ENCODE assay signal across 18 cellular contexts in the genomic region with DNA sequence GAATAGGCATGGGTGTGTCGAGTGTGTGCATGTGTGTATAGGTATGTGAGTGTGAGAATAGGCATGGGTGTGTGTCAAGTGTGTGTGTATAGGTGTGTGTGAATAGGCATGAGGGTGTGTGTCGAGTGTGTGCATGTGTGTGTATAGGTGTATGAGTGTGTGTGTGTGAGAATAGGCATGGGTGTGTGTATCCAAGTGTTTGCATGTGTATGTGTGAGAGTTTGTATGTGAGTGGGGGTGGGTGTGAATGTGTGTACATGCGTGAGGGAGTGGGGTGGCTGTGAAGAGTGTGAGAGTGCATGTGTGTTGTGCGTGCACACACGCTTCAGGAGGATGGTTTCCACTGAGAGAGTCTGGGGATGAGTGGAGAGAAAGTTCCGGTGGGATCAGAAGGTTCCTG. TPM values are rescaled to one million over a fixed set of nuclear protein-coding genes. Genes with fewer than 3 reads are reported as not detected.
DNase-seq lines count a peak whose midpoint lies in the region; ATAC-seq and TF ChIP-seq lines count a peak whose summit lies in the region.
"Had no signal": no experiment of that assay in that cellular context is flagged by ENCODE, and none has a peak within 500 bp of the region (broad histone marks: within the 10 kb centered on the region; RNA-seq: fewer than 3 reads in every experiment).

No MANE protein-coding gene starts in this region.

- H2AFZ ChIP-seq in OCI-LY3 (ENCODE audit: low read depth, low read length), result no peak overlapping the region
- H2AFZ ChIP-seq in neuronal stem cell (ENCODE audit: low read length), result no peak overlapping the region

- no peak for ATAC-seq in left ventricle myocardium superior
- no peak for ATAC-seq in heart right ventricle

- H3K9ac ChIP-seq in OCI-LY3 (ENCODE audit: low read length) (no peak overlapping the region), neuronal stem cell (ENCODE audit: low read depth, low read length, poor library complexity) (no peak overlapping the region)

- H3K4me1 ChIP-seq in heart right ventricle (no peaks in the 10 kb centered on the region), HEK293 (ENCODE audit: control insufficient read depth, insufficient read depth, low read length) (no peaks in the 10 kb centered on the region), OCI-LY3 (ENCODE audit: low read length) (peaks cover 9% of the 10 kb centered on the region), neuronal stem cell (ENCODE audit: control insufficient read depth in 2 of 2, insufficient read depth in 1 of 2, low read depth in 1 of 2, low read length in 2 of 2) (no peaks in the 10 kb centered on the region)
- H3K4me1 ChIP-seq: BE2C, Caco-2, HAP-1 had no signal

- H3K36me3 ChIP-seq in heart right ventricle (no peaks in the 10 kb centered on the region), HEK293 (ENCODE audit: control insufficient read depth in 2 of 2, insufficient read depth in 1 of 2, low read length in 2 of 2) (no peaks in the 10 kb centered on the region; a peak in 1 of 3 replicates), OCI-LY3 (replicated peaks; ENCODE audit: low read depth, low read length) (no peaks in the 10 kb centered on the region), neuronal stem cell (replicated peaks in 1 of 2; ENCODE audit: control insufficient read depth in 2 of 2, insufficient read depth in 2 of 2, low read length in 2 of 2) (no peaks in the 10 kb centered on the region)
- H3K36me3 ChIP-seq: BE2C, HAP-1 had no signal

- CTCF ChIA-PET in HEK293 (lab: Yijun Ruan, JAX), result no interaction called here

- H3K23ac ChIP-seq in neuronal stem cell (ENCODE audit: low read depth, low read length, poor library complexity), result no peak overlapping the region

- DNase-seq in left ventricle myocardium superior, result peak; percentile 6
- DNase-seq in heart right ventricle, result no peak
- no peak for DNase-seq in neuronal stem cell (ENCODE audit: low spot score)
- DNase-seq in T1000 (lab: John Stamatoyannopoulos, UW), result no peak
- no peak for DNase-seq in inferior parietal cortex (ENCODE audit: extremely low spot score)
- DNase-seq in activated CD4-positive, alpha-beta T cell treated with anti-CD3 and anti-CD28 coated beads, Interleukin-2, amount 50 U/mL, for 48 hours, result no peak
- DNase-seq: ACHN; BE2C; C1 segment of cervical spinal cord; Caco-2; CD4-positive, CD25-positive, alpha-beta regulatory T cell; GOT3; KBM-7 had no signal

- 92 to 95% methylated on average over 6 of the region's 6 CpGs for WGBS in heart right ventricle, 2 donors
- WGBS in neuronal stem cell (ENCODE audit: extremely low coverage in 2 of 2, insufficient read length in 2 of 2, insufficient replicate concordance in 1 of 2), 2 donors, result 100% methylated on average over 1 of the region's 6 CpGs; no CpG with 5 or more reads in 1 of the 2 donors

- no peak overlapping the region for H2BK5ac ChIP-seq in neuronal stem cell (ENCODE audit: low read length)

- no peak overlapping the region for H2BK120ac ChIP-seq in neuronal stem cell (ENCODE audit: low read depth, low read length)

- no peak overlapping the region for H3K14ac ChIP-seq in neuronal stem cell (ENCODE audit: low read length)

- no peak overlapping the region for H3K4me3 ChIP-seq in heart right ventricle
- no peak overlapping the region for H3K4me3 ChIP-seq in HEK293 (ENCODE audit: low read depth, low read length)
- H3K4me3 ChIP-seq in OCI-LY3 (ENCODE audit: low read length), result no peak overlapping the region
- H3K4me3 ChIP-seq in neuronal stem cell (ENCODE audit: low read length in 2 of 2), result peak overlapping the region in 1 of 2 donors; percentile 13
- H3K4me3 ChIP-seq: HAP-1 had no signal

- peak overlapping the region; percentile 31 for H2BK12ac ChIP-seq in neuronal stem cell (ENCODE audit: low read length)

- TF ChIP-seq CTCF in heart right ventricle (IDR thresholded peaks at IDR 0.05) (no peak), HEK293 (tag by site-specific recombination; IDR thresholded peaks at IDR 0.05) (no peak), OCI-LY3 (IDR thresholded peaks at IDR 0.05; ENCODE audit: low read depth, low read length) (no peak)

- peaks cover 2% of the 10 kb centered on the region for H3K79me1 ChIP-seq in neuronal stem cell (ENCODE audit: low read depth, low read length)

- no peak overlapping the region for H2BK15ac ChIP-seq in neuronal stem cell (ENCODE audit: low read length)

- H3K9me3 ChIP-seq in heart right ventricle, result no peaks in the 10 kb centered on the region
- no peaks in the 10 kb centered on the region for H3K9me3 ChIP-seq in HEK293 (ENCODE audit: control insufficient read depth, insufficient read depth, low read depth, low read length)
- H3K9me3 ChIP-seq in OCI-LY3 (ENCODE audit: insufficient read depth, low read length), result peaks cover 5% of the 10 kb centered on the region; the same call in 1 of the 2 replicates
- H3K9me3 ChIP-seq in neuronal stem cell (replicated peaks in 1 of 2; ENCODE audit: control insufficient read depth in 2 of 2, insufficient read depth in 1 of 2, low read depth in 1 of 2, low read length in 2 of 2), result peaks cover 0 to 17% of the 10 kb centered on the region in 2 donors
- H3K9me3 ChIP-seq: Caco-2, HAP-1 had no signal

- no peak overlapping the region for H4K8ac ChIP-seq in neuronal stem cell (ENCODE audit: low read depth, low read length)

- no peaks in the 10 kb centered on the region for H3K79me2 ChIP-seq in OCI-LY3 (ENCODE audit: low read length)

- no peak overlapping the region for H3K18ac ChIP-seq in neuronal stem cell (ENCODE audit: low read length)

- no peak overlapping the region for H4K91ac ChIP-seq in neuronal stem cell (ENCODE audit: low read depth, low read length, poor library complexity)

- no peaks in the 10 kb centered on the region for H4K20me1 ChIP-seq in OCI-LY3 (ENCODE audit: insufficient read depth, low read length)

- H3K27ac ChIP-seq in heart right ventricle, result no peak overlapping the region
- H3K27ac ChIP-seq in HEK293 (ENCODE audit: extremely low read depth, low read depth, low read length), result no peak overlapping the region
- H3K27ac ChIP-seq in OCI-LY3 (ENCODE audit: low read length), result no peak overlapping the region
- H3K27ac ChIP-seq in neuronal stem cell (replicated peaks; ENCODE audit: low read length), result no peak overlapping the region
- H3K27ac ChIP-seq: HL-60 had no signal

- H3K27me3 ChIP-seq in heart right ventricle, result no peaks in the 10 kb centered on the region
- H3K27me3 ChIP-seq in OCI-LY3 (ENCODE audit: low read depth, low read length), result no peaks in the 10 kb centered on the region
- H3K27me3 ChIP-seq in neuronal stem cell (ENCODE audit: control insufficient read depth in 3 of 3, insufficient read depth in 3 of 3, low read depth in 1 of 3, low read length in 3 of 3), result peaks cover 0 to 3% (median 0%) of the 10 kb centered on the region in 3 experiments
- H3K27me3 ChIP-seq: BE2C had no signal

- H2AK5ac ChIP-seq in neuronal stem cell (ENCODE audit: low read depth, low read length), result no peak overlapping the region

- no peak overlapping the region for H3K4ac ChIP-seq in neuronal stem cell (ENCODE audit: low read length)

- POLR2A ChIA-PET in HEK293 (lab: Yijun Ruan, JAX), result no interaction called here

- intact Hi-C loops in left ventricle myocardium superior (cut with micrococcal nuclease), result no loop called here
- intact Hi-C loops in heart right ventricle (cut with DNase I), result no loop called here

- H3K4me2 ChIP-seq in OCI-LY3 (ENCODE audit: low read length) (peak overlapping the region; percentile 15), neuronal stem cell (ENCODE audit: insufficient read depth, low read length, poor library complexity, severe bottlenecking) (no peak overlapping the region)

TF ChIP-seq in HEK293, 187 proteins besides CTCF, POLR2A, EP300 and RAD21 (continues in another document):
- TF ChIP-seq ZNF10 (tag by site-specific recombination; IDR thresholded peaks at IDR 0.05) (no peak), ZSCAN4 (tag by site-specific recombination; IDR thresholded peaks at IDR 0.05) (no peak), ZNF146 (tag by site-specific recombination; IDR thresholded peaks at IDR 0.05) (no peak)
- TF ChIP-seq, protein P1, sequence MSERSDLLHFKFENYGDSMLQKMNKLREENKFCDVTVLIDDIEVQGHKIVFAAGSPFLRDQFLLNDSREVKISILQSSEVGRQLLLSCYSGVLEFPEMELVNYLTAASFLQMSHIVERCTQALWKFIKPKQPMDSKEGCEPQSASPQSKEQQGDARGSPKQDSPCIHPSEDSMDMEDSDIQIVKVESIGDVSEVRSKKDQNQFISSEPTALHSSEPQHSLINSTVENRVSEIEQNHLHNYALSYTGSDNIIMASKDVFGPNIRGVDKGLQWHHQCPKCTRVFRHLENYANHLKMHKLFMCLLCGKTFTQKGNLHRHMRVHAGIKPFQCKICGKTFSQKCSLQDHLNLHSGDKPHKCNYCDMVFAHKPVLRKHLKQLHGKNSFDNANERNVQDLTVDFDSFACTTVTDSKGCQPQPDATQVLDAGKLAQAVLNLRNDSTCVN (tag by site-specific recombination; optimal IDR thresholded peaks at IDR 0.05), result peak; percentile 15

RNA-seq across cellular contexts. Expression of gene EVI5L, which starts 13.5 kb away (rescaled TPM):
- total RNA-seq in left ventricle myocardium superior (23.5 TPM), heart right ventricle (10 to 100 TPM; 16.8 to 26.3 (median 20.3) TPM)
- polyA plus RNA-seq in heart right ventricle, result 10 to 100 TPM; 12.9 to 21.0 TPM
- polyA plus RNA-seq in neuronal stem cell (2013, experiment 1 of 2), result 7.4 TPM
- 7.5 TPM for polyA plus RNA-seq in neuronal stem cell (2013, experiment 2 of 2)

RNA-seq across cellular contexts. Expression of gene PRR36, which starts 30.7 kb away (rescaled TPM):
- 0.15 TPM for total RNA-seq in left ventricle myocardium superior
- total RNA-seq in heart right ventricle, result under 1 TPM in 1 of 10 donors, not detected in 9; 0.05 TPM
- under 1 TPM; 0.01 to 0.07 TPM for polyA plus RNA-seq in heart right ventricle
- polyA plus RNA-seq in neuronal stem cell (2013, experiment 1 of 2), result 21.9 TPM
- 22.3 TPM for polyA plus RNA-seq in neuronal stem cell (2013, experiment 2 of 2)
- polyA plus RNA-seq: IgD-negative memory B cell had no signal

RNA-seq across cellular contexts. Expression of gene LRRC8E, which starts 44.8 kb away (rescaled TPM):
- total RNA-seq in left ventricle myocardium superior (3.1 TPM), heart right ventricle (1 to 10 TPM in 5 of 10 donors, under 1 TPM in 5; 0.33 to 3.3 (median 0.99) TPM)
- polyA plus RNA-seq in heart right ventricle, result 1 to 10 TPM in 1 of 2 donors, under 1 TPM in 1; 0.66 to 1.2 TPM
- polyA plus RNA-seq in neuronal stem cell (2013, experiment 1 of 2), result 0.17 TPM
- polyA plus RNA-seq in neuronal stem cell (2013, experiment 2 of 2), result 0.24 TPM
- total RNA-seq: CD4-positive, CD25-positive, alpha-beta regulatory T cell had no signal
- polyA plus RNA-seq: CD4-positive, CD25-positive, alpha-beta regulatory T cell; IgD-negative memory B cell had no signal
